23 cellular contexts compared by ENCODE assay signal in the genomic region with DNA sequence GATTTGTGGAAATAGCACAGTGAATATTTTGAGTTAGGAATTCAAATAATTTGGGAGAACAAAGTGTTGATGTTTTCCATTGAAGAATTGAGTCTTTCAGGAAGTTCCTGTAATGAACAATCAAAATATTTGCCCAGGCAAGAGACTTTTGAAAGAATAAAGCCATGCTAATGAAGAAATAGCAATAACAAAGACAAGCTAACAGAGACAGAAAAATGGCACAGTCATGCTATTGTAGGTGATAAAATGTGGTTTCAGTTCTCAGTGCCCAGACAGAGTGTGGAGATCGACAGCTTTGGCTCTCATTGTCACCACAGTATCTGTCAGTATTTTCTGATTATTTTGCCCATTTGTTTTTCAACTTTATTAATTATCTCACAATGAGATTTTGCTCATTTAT.
"Had no signal": no experiment of that assay in that cellular context is flagged by ENCODE, and none has a peak within 500 bp of the region (broad histone marks: within the 10 kb centered on the region; RNA-seq: fewer than 3 reads in every experiment).

No MANE protein-coding gene starts in this region.

- H3K4me1 ChIP-seq: adrenal gland had no signal

- H3K9me3 ChIP-seq: adrenal gland had no signal

- H3K36me3 ChIP-seq: adrenal gland had no signal

- H3K27ac ChIP-seq: adrenal gland, SK-N-MC had no signal

- H3K27me3 ChIP-seq: adrenal gland had no signal

- H3K4me3 ChIP-seq: adrenal gland, SK-N-MC had no signal

- ATAC-seq: activated CD4-positive, alpha-beta T cell treated with anti-CD3 and anti-CD28 coated beads for 36 hours; activated CD8-positive, alpha-beta T cell treated with anti-CD3 and anti-CD28 coated beads for 36 hours; Panc1; Right ventricle myocardium inferior; T-cell had no signal

- DNase-seq: activated CD4-positive, alpha-beta T cell treated with anti-CD3 and anti-CD28 coated beads for 36 hours; activated CD4-positive, alpha-beta T cell treated with anti-CD3 and anti-CD28 coated beads, Interleukin-2, amount 50 U/mL, for 1 hour; activated CD8-positive, alpha-beta memory T cell treated with anti-CD3 and anti-CD28 coated beads, Interleukin-2, amount 50 U/mL, for 48 hours; activated CD8-positive, alpha-beta T cell treated with anti-CD3 and anti-CD28 coated beads for 36 hours; activated naive CD4-positive, alpha-beta T cell treated with anti-CD3 and anti-CD28 coated beads, Interleukin-2, amount 50 U/mL, for 16 hours; activated naive CD8-positive, alpha-beta T cell treated with anti-CD3 and anti-CD28 coated beads, Interleukin-2, amount 10 ng/mL, durations not matched to agents 7 days and 5 days; activated T-cell treated with anti-CD3 and anti-CD28 coated beads, Interleukin-2, amount 50 U/mL, for 1 hour; adrenal gland; anterior cingulate cortex; cerebellar nuclear complex; Kasumi-1; NCI-H1105 treated with DMSO at 0.1 percent for 48 hours; NCI-H1436 treated with DMSO at 0.1 percent for 48 hours; NCI-H187 treated with DMSO at 0.1 percent for 48 hours; NCI-H2081 treated with DMSO at 0.1 percent for 48 hours; NCI-H446; RPMI8226; T-cell; T-helper 2 cell; T1000 had no signal
